Comparison of ENCODE assay signal across 9 cellular contexts in genomic region chr9:33163433-33164137, GRCh38. TPM values are rescaled to one million over a fixed set of nuclear protein-coding genes. Genes with fewer than 3 reads are reported as not detected.
DNase-seq lines count a peak whose midpoint lies in the region; ATAC-seq and TF ChIP-seq lines count a peak whose summit lies in the region.
"Had no signal": no experiment of that assay in that cellular context is flagged by ENCODE, and none has a peak within 500 bp of the region (broad histone marks: within the 10 kb centered on the region; RNA-seq: fewer than 3 reads in every experiment).

No MANE protein-coding gene starts in this region.

- H3F3A ChIP-seq in Loucy (ENCODE audit: low read depth), result no peaks in the 10 kb centered on the region

- DNase-seq in BJ (ENCODE audit: low read depth), result no peak
- no peak for DNase-seq in osteoblast (ENCODE audit: insufficient read length, low spot score, missing footprints)
- DNase-seq in kidney tubule cell (ENCODE audit: low spot score), result no peak
- no peak for DNase-seq in HAP-1 (ENCODE audit: low spot score in 2 of 2)

- H3K9ac ChIP-seq in Loucy (ENCODE audit: low read depth, low read length, poor library complexity, severe bottlenecking) (peak overlapping the region; percentile 47), duodenal mucosa (ENCODE audit: low read depth in 1 of 2, low read length in 2 of 2) (peak overlapping the region; percentile 21 to 46)

- no peaks in the 10 kb centered on the region for H3K9me3 ChIP-seq in Loucy (ENCODE audit: insufficient read depth, low read depth, low read length)
- H3K9me3 ChIP-seq in duodenal mucosa (ENCODE audit: control insufficient read depth in 1 of 2, low read length in 2 of 2), result no peaks in the 10 kb centered on the region
- H3K9me3 ChIP-seq in osteoblast (ENCODE audit: low read depth, low read length), result no peaks in the 10 kb centered on the region
- no peaks in the 10 kb centered on the region for H3K9me3 ChIP-seq in HAP-1

- in situ Hi-C loops in HAP-1 (cut with MboI; ENCODE audit: low sequenced_read_pairs), result no loop called here

- peak overlapping the region; percentile 99 for H3K4me2 ChIP-seq in Loucy (ENCODE audit: low read depth, low read length, poor library complexity, severe bottlenecking)
- H3K4me2 ChIP-seq in osteoblast (ENCODE audit: insufficient read depth, low read length), result peak overlapping the region; percentile 92

- H3K4me1 ChIP-seq in Loucy (ENCODE audit: insufficient read depth, low read length, poor library complexity, severe bottlenecking) (peaks cover 85% of the 10 kb centered on the region), duodenal mucosa (ENCODE audit: control insufficient read depth in 1 of 2, insufficient read depth in 2 of 2, low read length in 2 of 2) (peaks cover 77 to 80% of the 10 kb centered on the region in 2 donors), osteoblast (ENCODE audit: insufficient read depth, low read length) (peaks cover 74% of the 10 kb centered on the region), HAP-1 (peaks cover 56% of the 10 kb centered on the region)

- H3K27ac ChIP-seq in duodenal mucosa (ENCODE audit: low read depth, low read length) (peak overlapping the region; percentile 47), osteoblast (ENCODE audit: low read depth, low read length) (peak overlapping the region; percentile 95)

- TF ChIP-seq CTCF in BJ (IDR thresholded peaks at IDR 0.05; ENCODE audit: insufficient read depth, low read depth, low read length) (no peak), Loucy (conservative IDR thresholded peaks at IDR 0.05; ENCODE audit: low read length) (no peak), osteoblast (IDR thresholded peaks at IDR 0.05; ENCODE audit: extremely low read depth, low read depth, low read length) (no peak)

- no peak for ATAC-seq in HG02623 (IDR thresholded peaks at IDR 0.05; ENCODE audit: unreplicated experiment)
- no peak for ATAC-seq in GM18861 (IDR thresholded peaks at IDR 0.05; ENCODE audit: unreplicated experiment)
- ATAC-seq: left colon had no signal

- CTCF ChIA-PET in BJ (lab: Yijun Ruan, JAX), result interaction anchor here (1.0 to 1.5 kb wide), 2 partner anchors 46 to 63 kb away, joined by 3 to 5 read pairs; no protein-coding TSS in a partner anchor

- no peaks in the 10 kb centered on the region for H3K9me2 ChIP-seq in Loucy (replicated peaks; ENCODE audit: low read depth, low read length)

- H3K4me3 ChIP-seq in BJ (ENCODE audit: low read depth, low read length) (peak overlapping the region; percentile 93), Loucy (ENCODE audit: low read length, poor library complexity, severe bottlenecking) (peak overlapping the region; percentile 56), duodenal mucosa (ENCODE audit: low read depth in 1 of 2, low read length in 2 of 2) (peak overlapping the region; percentile 35 to 38), osteoblast (ENCODE audit: insufficient read depth, low read length) (peak overlapping the region; percentile 91), HAP-1 (no peak overlapping the region)

- peaks cover 80% of the 10 kb centered on the region for H3K79me2 ChIP-seq in Loucy (ENCODE audit: insufficient read depth, low read length)
- H3K79me2 ChIP-seq in osteoblast (ENCODE audit: insufficient read depth, low read length), result peaks cover 84% of the 10 kb centered on the region

- H3K27me3 ChIP-seq in BJ (ENCODE audit: control insufficient read depth, insufficient read depth, low read length) (no peaks in the 10 kb centered on the region), Loucy (ENCODE audit: insufficient read depth, low read length, poor library complexity, severe bottlenecking) (no peaks in the 10 kb centered on the region), duodenal mucosa (ENCODE audit: control insufficient read depth in 1 of 2, insufficient read depth in 2 of 2, low read length in 2 of 2) (no peaks in the 10 kb centered on the region), osteoblast (ENCODE audit: insufficient read depth, low read length) (no peaks in the 10 kb centered on the region), HAP-1 (ENCODE audit: low read depth) (no peaks in the 10 kb centered on the region)

- peaks cover 19% of the 10 kb centered on the region for H4K20me1 ChIP-seq in Loucy (ENCODE audit: insufficient read depth, low read length, poor library complexity, severe bottlenecking)
- H4K20me1 ChIP-seq in osteoblast (ENCODE audit: insufficient read depth, low read length), result peaks cover 15% of the 10 kb centered on the region

- H2AFZ ChIP-seq in Loucy (ENCODE audit: low read length) (no peak overlapping the region), osteoblast (ENCODE audit: low read length) (no peak overlapping the region)

- H3K36me3 ChIP-seq in BJ (ENCODE audit: control insufficient read depth, insufficient read depth, low read length) (no peaks in the 10 kb centered on the region), Loucy (ENCODE audit: insufficient read depth, low read length) (no peaks in the 10 kb centered on the region), duodenal mucosa (ENCODE audit: control insufficient read depth in 1 of 2, insufficient read depth in 2 of 2, low read length in 2 of 2) (no peaks in the 10 kb centered on the region), osteoblast (ENCODE audit: insufficient read depth, low read length) (no peaks in the 10 kb centered on the region), HAP-1 (replicated peaks) (no peaks in the 10 kb centered on the region)

- POLR2A ChIA-PET in BJ (lab: Charles Lee), result interaction anchor here (0.6 to 1.4 kb wide), 3 partner anchors 12 to 24 kb away, joined by 3 to 5 read pairs (median 3); no protein-coding TSS in a partner anchor

RNA-seq across cellular contexts. Expression of gene B4GALT1, which starts 3.6 kb away (rescaled TPM):
- 82.0 and 85.6 TPM in 2 replicates for polyA plus RNA-seq in BJ (2011; rRNA removed)
- 119 and 126 TPM in 2 replicates for polyA minus RNA-seq in BJ (2011; rRNA and poly(A)+ RNA removed)
- total RNA-seq in osteoblast, result 63.7 and 76.3 TPM in 2 replicates
